Comparison of ENCODE assay signal across 9 cellular contexts in genomic region chr1:182143825-182144661, GRCh38.
DNase-seq lines count a peak whose midpoint lies in the region; FAIRE-seq and TF ChIP-seq lines count a peak whose summit lies in the region.
"Had no signal": no experiment of that assay in that cellular context is flagged by ENCODE, and none has a peak within 500 bp of the region (broad histone marks: within the 10 kb centered on the region; RNA-seq: fewer than 3 reads in every experiment).

No MANE protein-coding gene starts in this region.

- FAIRE-seq in HTR-8/SVneo (lab: Jason Lieb, UNC), result no peak

- H2AFZ ChIP-seq in Karpas-422 (ENCODE audit: low read length), result no peak overlapping the region

- H3K79me2 ChIP-seq in Karpas-422 (ENCODE audit: low read length), result no peaks in the 10 kb centered on the region

- TF ChIP-seq CTCF in chondrocyte (IDR thresholded peaks at IDR 0.05), result no peak
- no peak for TF ChIP-seq CTCF in liver (IDR thresholded peaks at IDR 0.05; ENCODE audit: low read depth, low read length, missing input control)
- no peak for TF ChIP-seq CTCF in testis (IDR thresholded peaks at IDR 0.05)

- peaks cover 29% of the 10 kb centered on the region for H3K4me1 Mint-ChIP-seq in chondrocyte (ENCODE audit: low read depth)

- peak overlapping the region; percentile 5 for H3K4me3 Mint-ChIP-seq in chondrocyte (ENCODE audit: unreplicated experiment)
- H3K4me3 Mint-ChIP-seq: activated naive CD4-positive, alpha-beta T cell treated with anti-CD3 and anti-CD28 coated beads, Interleukin-2, amount 50 U/mL, for 24 hours had no signal

- H3K36me3 Mint-ChIP-seq in chondrocyte (ENCODE audit: low read depth), result no peaks in the 10 kb centered on the region
- H3K36me3 Mint-ChIP-seq: activated naive CD4-positive, alpha-beta T cell treated with anti-CD3 and anti-CD28 coated beads, Interleukin-2, amount 50 U/mL, for 24 hours had no signal

- H3K27ac ChIP-seq in liver (ENCODE audit: low read depth in 1 of 2, low read length in 2 of 2) (peak overlapping the region; percentile 69 to 76), testis (peak overlapping the region; percentile 90 to 93), Karpas-422 (ENCODE audit: low read length) (no peak overlapping the region)

- no peak overlapping the region for H3K4me2 ChIP-seq in Karpas-422 (ENCODE audit: low read depth, low read length, poor library complexity, severe bottlenecking)

- H3K4me3 ChIP-seq in liver (ENCODE audit: low read depth in 1 of 3, low read length in 3 of 3), result no peak overlapping the region
- no peak overlapping the region for H3K4me3 ChIP-seq in testis
- H3K4me3 ChIP-seq in Karpas-422 (ENCODE audit: low read length), result no peak overlapping the region

- peak; percentile 17 to 34 for TF ChIP-seq RAD21 in liver (IDR thresholded peaks at IDR 0.05)

- peak overlapping the region; percentile 94 for H3K27ac Mint-ChIP-seq in chondrocyte (ENCODE audit: unreplicated experiment)
- H3K27ac Mint-ChIP-seq: activated naive CD4-positive, alpha-beta T cell treated with anti-CD3 and anti-CD28 coated beads, Interleukin-2, amount 50 U/mL, for 24 hours had no signal

- H3K4me1 ChIP-seq in liver (ENCODE audit: control insufficient read depth in 4 of 4, insufficient read depth in 4 of 4, low read length in 3 of 4), result peaks cover 0 to 16% (median 10%) of the 10 kb centered on the region in 4 donors
- H3K4me1 ChIP-seq in testis, result peaks cover 31% of the 10 kb centered on the region
- H3K4me1 ChIP-seq in Karpas-422 (ENCODE audit: low read length), result no peaks in the 10 kb centered on the region

- WGBS in liver, result 67% methylated on average over 8 of the region's 8 CpGs
- 21 to 36% methylated on average over 8 of the region's 8 CpGs for whole genome bisulfite sequencing in testis, 2 donors

- H3K27me3 ChIP-seq in liver (ENCODE audit: control insufficient read depth in 4 of 4, insufficient read depth in 4 of 4, low read length in 3 of 4) (no peaks in the 10 kb centered on the region), testis (no peaks in the 10 kb centered on the region), Karpas-422 (ENCODE audit: low read length) (no peaks in the 10 kb centered on the region)

- H4K20me1 ChIP-seq in Karpas-422 (ENCODE audit: insufficient read depth, low read depth, low read length), result no peaks in the 10 kb centered on the region

- intact Hi-C loops in testis (cut with DNase I; ENCODE audit: low total_unique reads), result loop anchor here (2.0 to 10.0 kb wide), 3 partner anchors 53 to 248 kb away; partner anchors contain the start of gene GLUL

- no peak for TF ChIP-seq POLR2A in testis (IDR thresholded peaks at IDR 0.05)

- H3K9me3 ChIP-seq in liver (ENCODE audit: control insufficient read depth in 4 of 4, low read length in 3 of 4), result no peaks in the 10 kb centered on the region
- no peaks in the 10 kb centered on the region for H3K9me3 ChIP-seq in testis
- no peaks in the 10 kb centered on the region for H3K9me3 ChIP-seq in Karpas-422 (ENCODE audit: low read length)

- no peaks in the 10 kb centered on the region for H3K27me3 Mint-ChIP-seq in chondrocyte (ENCODE audit: low read depth)

- no peaks in the 10 kb centered on the region for H3K9me3 Mint-ChIP-seq in chondrocyte (ENCODE audit: low read depth)
- H3K9me3 Mint-ChIP-seq: activated naive CD4-positive, alpha-beta T cell treated with anti-CD3 and anti-CD28 coated beads, Interleukin-2, amount 50 U/mL, for 24 hours had no signal

- H3K9me2 ChIP-seq in Karpas-422 (replicated peaks; ENCODE audit: insufficient read depth, low read length), result no peaks in the 10 kb centered on the region

- H3K9ac ChIP-seq in liver (ENCODE audit: low read depth in 1 of 2, low read length in 2 of 2), result peak overlapping the region in 1 of 2 donors; percentile 19
- H3K9ac ChIP-seq in Karpas-422 (ENCODE audit: low read length), result no peak overlapping the region

- no peaks in the 10 kb centered on the region for H3K36me3 ChIP-seq in liver (ENCODE audit: control insufficient read depth in 4 of 4, insufficient read depth in 3 of 4, low read depth in 1 of 4, low read length in 3 of 4)
- H3K36me3 ChIP-seq in testis (ENCODE audit: low read depth, missing control alignments), result no peaks in the 10 kb centered on the region
- no peaks in the 10 kb centered on the region for H3K36me3 ChIP-seq in Karpas-422 (ENCODE audit: insufficient read depth, low read length)

- peak; percentile 83 for DNase-seq in Ammon's horn (ENCODE audit: low spot score)
- peak; percentile 60 for DNase-seq in M059J (ENCODE audit: low read depth)
- no peak for DNase-seq in chondrocyte (ENCODE audit: low spot score)
- peak; percentile 87 for DNase-seq in testis
- DNase-seq in stimulated activated CD4-positive, alpha-beta T cell treated with anti-CD3 and anti-CD28 coated beads, Interleukin-4, amount 100 ng/mL, for 1 hour, result no peak
- DNase-seq in HTR-8/SVneo (ENCODE audit: insufficient read length, low spot score), result no peak
- DNase-seq in Karpas-422, result no peak

TF ChIP-seq in liver, 16 proteins besides CTCF, POLR2A, EP300 and RAD21:
- no peak for TF ChIP-seq JUND (IDR thresholded peaks at IDR 0.05)
- TF ChIP-seq REST (IDR thresholded peaks at IDR 0.05), result no peak
- TF ChIP-seq ATF3 (IDR thresholded peaks at IDR 0.05), result no peak
- TF ChIP-seq TAF1 (conservative IDR thresholded peaks at IDR 0.05), result no peak
- TF ChIP-seq NR2F2 (IDR thresholded peaks at IDR 0.05), result peak; percentile 14
- TF ChIP-seq HNF4G (IDR thresholded peaks at IDR 0.05), result no peak
- TF ChIP-seq RXRA (IDR thresholded peaks at IDR 0.05), result peak in 1 of 2 donors; percentile 33
- TF ChIP-seq YY1 (IDR thresholded peaks at IDR 0.05), result no peak
- TF ChIP-seq EGR1 (IDR thresholded peaks at IDR 0.05; ENCODE audit: low read depth in 2 of 2), result no peak
- peak; percentile 12 for TF ChIP-seq SP1 (IDR thresholded peaks at IDR 0.05)
- no peak for TF ChIP-seq GABPA (IDR thresholded peaks at IDR 0.05 in 1 of 2, conservative IDR thresholded peaks at IDR 0.05 in 1 of 2)
- peak; percentile 13 for TF ChIP-seq MAX (IDR thresholded peaks at IDR 0.05)
- TF ChIP-seq HNF4A (conservative IDR thresholded peaks at IDR 0.05), result no peak
- TF ChIP-seq FOXA1 (IDR thresholded peaks at IDR 0.05), result no peak
- TF ChIP-seq ZBTB33 (IDR thresholded peaks at IDR 0.05), result no peak
- TF ChIP-seq FOXA2 (IDR thresholded peaks at IDR 0.05), result no peak

Comparison
In these comparisons a context has a peak if more than half of its experiments do, and no peak if none do; other contexts are left out.
1. DNase-seq: peak in Ammon's horn (single experiment), M059J (single experiment) and testis (single experiment); none in chondrocyte (single experiment), stimulated activated CD4-positive, alpha-beta T cell treated with anti-CD3 and anti-CD28 coated beads, Interleukin-4, amount 100 ng/mL, for 1 hour (single experiment), HTR-8/SVneo (single experiment) and Karpas-422 (single experiment).